Comparison of ENCODE assay signal across 29 cellular contexts in genomic region chrX:110723844-110724243, GRCh38.
"Had no signal": no experiment of that assay in that cellular context is flagged by ENCODE, and none has a peak within 500 bp of the region (broad histone marks: within the 10 kb centered on the region; RNA-seq: fewer than 3 reads in every experiment).

No MANE protein-coding gene starts in this region.

- H3K4me3 ChIP-seq: adrenal gland, breast epithelium, cardiac muscle cell, colonic mucosa, esophagus squamous epithelium had no signal

- H3K4me1 ChIP-seq: adrenal gland, breast epithelium, colonic mucosa, esophagus squamous epithelium had no signal

- DNase-seq: activated CD4-positive, alpha-beta memory T cell treated with anti-CD3 and anti-CD28 coated beads for 36 hours; activated CD4-positive, alpha-beta T cell treated with anti-CD3 and anti-CD28 coated beads for 36 hours; activated CD4-positive, alpha-beta T cell treated with anti-CD3 and anti-CD28 coated beads, Interleukin-2, amount 10 ng/mL, durations not matched to agents 24 days and 14 days; activated CD4-positive, CD25-positive, alpha-beta regulatory T cell; activated CD4-positive, CD25-positive, alpha-beta regulatory T cell treated with anti-CD3 and anti-CD28 coated beads, Interleukin-2, amount 50 U/mL, for 72 hours; activated CD8-positive, alpha-beta memory T cell treated with anti-CD3 and anti-CD28 coated beads, Interleukin-2, amount 10 ng/mL, durations not matched to agents 7 days and 5 days; activated CD8-positive, alpha-beta memory T cell treated with anti-CD3 and anti-CD28 coated beads, Interleukin-2, amount 50 U/mL, for 4 hours; activated CD8-positive, alpha-beta T cell treated with anti-CD3 and anti-CD28 coated beads, Interleukin-2, amount 10 ng/mL, durations not matched to agents 7 days and 5 days; activated effector memory CD4-positive, alpha-beta T cell treated with anti-CD3 and anti-CD28 coated beads, Interleukin-2, amount 50 U/mL, for 16 hours; activated naive CD4-positive, alpha-beta T cell treated with anti-CD3 and anti-CD28 coated beads, Interleukin-2, amount 50 U/mL, for 16 hours; activated naive CD4-positive, alpha-beta T cell treated with Interleukin-2 at 50 U/mL for 16 hours; activated T-cell treated with anti-CD3 and anti-CD28 coated beads, Interleukin-2, amount 50 U/mL, for 1 hour; activated T-cell treated with anti-CD3 and anti-CD28 coated beads, Interleukin-2, amount 50 U/mL, for 48 hours; adrenal gland; amygdala; aorta; central memory CD4-positive, alpha-beta T cell; cerebellar nuclear complex; colonic mucosa; effector CD8-positive, alpha-beta T cell; esophagus squamous epithelium; head of caudate nucleus; T-helper 2 cell had no signal

- H3K27me3 ChIP-seq: colonic mucosa, esophagus squamous epithelium had no signal

- H3K27ac ChIP-seq: adrenal gland, cardiac muscle cell, colonic mucosa, epithelial cell of prostate had no signal

- H3K9me3 ChIP-seq: adrenal gland, breast epithelium, colonic mucosa, esophagus squamous epithelium had no signal

- FAIRE-seq: endometrium, endothelial cell of umbilical vein, frontal cortex had no signal

- H3K36me3 ChIP-seq: adrenal gland, breast epithelium, cardiac muscle cell, colonic mucosa, esophagus squamous epithelium had no signal
